ENCODE assay signal across 1 cellular context in the genomic region with DNA sequence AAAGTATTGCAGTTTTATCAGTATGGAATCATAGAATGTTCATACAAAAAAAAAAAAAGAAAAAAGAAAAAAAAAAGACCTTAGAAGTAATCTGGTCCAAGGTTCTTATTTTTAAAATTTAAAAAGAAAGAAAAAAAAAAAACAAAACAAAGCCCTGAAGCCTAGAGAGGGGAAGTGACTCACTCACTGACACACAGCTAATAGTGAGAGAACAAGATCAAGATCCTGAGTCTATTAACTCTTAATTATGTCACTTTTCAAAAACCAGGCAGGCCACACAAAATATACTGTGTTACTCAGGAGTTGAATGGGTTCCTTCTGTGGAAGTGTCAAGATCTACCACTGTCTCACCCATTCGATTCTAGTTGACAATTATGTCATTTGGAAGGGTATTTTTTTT.
TF ChIP-seq lines count a peak whose summit lies in the region.

No MANE protein-coding gene starts in this region.

TF ChIP-seq in GM12878, 131 proteins besides CTCF, POLR2A, EP300 and RAD21 (continued from another document):
- TF ChIP-seq, protein P1, sequence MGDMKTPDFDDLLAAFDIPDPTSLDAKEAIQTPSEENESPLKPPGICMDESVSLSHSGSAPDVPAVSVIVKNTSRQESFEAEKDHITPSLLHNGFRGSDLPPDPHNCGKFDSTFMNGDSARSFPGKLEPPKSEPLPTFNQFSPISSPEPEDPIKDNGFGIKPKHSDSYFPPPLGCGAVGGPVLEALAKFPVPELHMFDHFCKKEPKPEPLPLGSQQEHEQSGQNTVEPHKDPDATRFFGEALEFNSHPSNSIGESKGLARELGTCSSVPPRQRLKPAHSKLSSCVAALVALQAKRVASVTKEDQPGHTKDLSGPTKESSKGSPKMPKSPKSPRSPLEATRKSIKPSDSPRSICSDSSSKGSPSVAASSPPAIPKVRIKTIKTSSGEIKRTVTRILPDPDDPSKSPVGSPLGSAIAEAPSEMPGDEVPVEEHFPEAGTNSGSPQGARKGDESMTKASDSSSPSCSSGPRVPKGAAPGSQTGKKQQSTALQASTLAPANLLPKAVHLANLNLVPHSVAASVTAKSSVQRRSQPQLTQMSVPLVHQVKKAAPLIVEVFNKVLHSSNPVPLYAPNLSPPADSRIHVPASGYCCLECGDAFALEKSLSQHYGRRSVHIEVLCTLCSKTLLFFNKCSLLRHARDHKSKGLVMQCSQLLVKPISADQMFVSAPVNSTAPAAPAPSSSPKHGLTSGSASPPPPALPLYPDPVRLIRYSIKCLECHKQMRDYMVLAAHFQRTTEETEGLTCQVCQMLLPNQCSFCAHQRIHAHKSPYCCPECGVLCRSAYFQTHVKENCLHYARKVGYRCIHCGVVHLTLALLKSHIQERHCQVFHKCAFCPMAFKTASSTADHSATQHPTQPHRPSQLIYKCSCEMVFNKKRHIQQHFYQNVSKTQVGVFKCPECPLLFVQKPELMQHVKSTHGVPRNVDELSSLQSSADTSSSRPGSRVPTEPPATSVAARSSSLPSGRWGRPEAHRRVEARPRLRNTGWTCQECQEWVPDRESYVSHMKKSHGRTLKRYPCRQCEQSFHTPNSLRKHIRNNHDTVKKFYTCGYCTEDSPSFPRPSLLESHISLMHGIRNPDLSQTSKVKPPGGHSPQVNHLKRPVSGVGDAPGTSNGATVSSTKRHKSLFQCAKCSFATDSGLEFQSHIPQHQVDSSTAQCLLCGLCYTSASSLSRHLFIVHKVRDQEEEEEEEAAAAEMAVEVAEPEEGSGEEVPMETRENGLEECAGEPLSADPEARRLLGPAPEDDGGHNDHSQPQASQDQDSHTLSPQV (IDR thresholded peaks at IDR 0.05), result no peak
- no peak for TF ChIP-seq KDM1A (IDR thresholded peaks at IDR 0.05; ENCODE audit: borderline replicate concordance)
- TF ChIP-seq, protein P2, sequence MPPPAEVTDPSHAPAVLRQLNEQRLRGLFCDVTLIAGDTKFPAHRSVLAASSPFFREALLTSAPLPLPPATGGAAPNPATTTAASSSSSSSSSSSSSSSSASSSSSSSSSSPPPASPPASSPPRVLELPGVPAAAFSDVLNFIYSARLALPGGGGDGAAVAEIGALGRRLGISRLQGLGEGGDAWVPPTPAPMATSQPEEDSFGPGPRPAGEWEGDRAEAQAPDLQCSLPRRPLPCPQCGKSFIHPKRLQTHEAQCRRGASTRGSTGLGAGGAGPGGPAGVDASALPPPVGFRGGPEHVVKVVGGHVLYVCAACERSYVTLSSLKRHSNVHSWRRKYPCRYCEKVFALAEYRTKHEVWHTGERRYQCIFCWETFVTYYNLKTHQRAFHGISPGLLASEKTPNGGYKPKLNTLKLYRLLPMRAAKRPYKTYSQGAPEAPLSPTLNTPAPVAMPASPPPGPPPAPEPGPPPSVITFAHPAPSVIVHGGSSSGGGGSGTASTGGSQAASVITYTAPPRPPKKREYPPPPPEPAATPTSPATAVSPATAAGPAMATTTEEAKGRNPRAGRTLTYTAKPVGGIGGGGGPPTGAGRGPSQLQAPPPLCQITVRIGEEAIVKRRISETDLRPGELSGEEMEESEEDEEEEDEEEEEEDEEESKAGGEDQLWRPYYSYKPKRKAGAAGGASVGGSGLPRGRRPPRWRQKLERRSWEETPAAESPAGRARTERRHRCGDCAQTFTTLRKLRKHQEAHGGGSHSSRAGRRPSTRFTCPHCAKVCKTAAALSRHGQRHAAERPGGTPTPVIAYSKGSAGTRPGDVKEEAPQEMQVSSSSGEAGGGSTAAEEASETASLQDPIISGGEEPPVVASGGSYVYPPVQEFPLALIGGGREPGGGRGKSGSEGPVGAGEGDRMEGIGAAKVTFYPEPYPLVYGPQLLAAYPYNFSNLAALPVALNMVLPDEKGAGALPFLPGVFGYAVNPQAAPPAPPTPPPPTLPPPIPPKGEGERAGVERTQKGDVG (CRISPR knock-in tag; IDR thresholded peaks at IDR 0.05), result no peak
- TF ChIP-seq NFYA (IDR thresholded peaks at IDR 0.05; ENCODE audit: borderline replicate concordance, low read depth, low read length), result no peak
- no peak for TF ChIP-seq RB1 (IDR thresholded peaks at IDR 0.05; ENCODE audit: borderline replicate concordance)
- TF ChIP-seq MYC (IDR thresholded peaks at IDR 0.05; ENCODE audit: insufficient read depth, insufficient read length, insufficient replicate concordance, low read length, severe bottlenecking), result no peak
- no peak for TF ChIP-seq CREB1 (IDR thresholded peaks at IDR 0.05; ENCODE audit: low read depth)
- TF ChIP-seq RCOR1 (conservative IDR thresholded peaks at IDR 0.05; ENCODE audit: low read depth, low read length), result no peak
TF ChIP-seq in GM12878: peak in this region for 0.
